8 cellular contexts compared by ENCODE assay signal in genomic region chr9:133460405-133461175, GRCh38. TPM values are rescaled to one million over a fixed set of nuclear protein-coding genes. Genes with fewer than 3 reads are reported as not detected.
A peak's percentile ranks its signal among the peaks of the same experiment; 100 is the strongest.
DNase-seq lines count a peak whose midpoint lies in the region; ATAC-seq and TF ChIP-seq lines count a peak whose summit lies in the region.

No MANE protein-coding gene starts in this region.

- peak overlapping the region; percentile 65 for H3K27ac ChIP-seq in iPS-20b (ENCODE audit: low read length)

- H3K9ac ChIP-seq in iPS-20b (ENCODE audit: low read depth, low read length) (peak overlapping the region; percentile 84; the same call in 1 of the 2 replicates), skeletal muscle satellite cell (ENCODE audit: low read depth, low read length) (peak overlapping the region; percentile 94)

- no peaks in the 10 kb centered on the region for H3K9me3 ChIP-seq in iPS-20b (ENCODE audit: insufficient read depth, low read depth, low read length)
- no peaks in the 10 kb centered on the region for H3K9me3 ChIP-seq in skeletal muscle satellite cell (replicated peaks; ENCODE audit: low read length)

- peak; percentile 26 for ATAC-seq in GM18505 (IDR thresholded peaks at IDR 0.05; ENCODE audit: unreplicated experiment)
- ATAC-seq in HG02970 (IDR thresholded peaks at IDR 0.05; ENCODE audit: low FRiP score, unreplicated experiment): peak; percentile 26

- in situ Hi-C loops in astrocyte of the spinal cord (cut with HindIII; ENCODE audit: low sequenced_read_pairs): no loop called here

- peak overlapping the region; percentile 96 for H3K4me2 ChIP-seq in skeletal muscle satellite cell (ENCODE audit: low read length)

- DNase-seq in AG10803 (ENCODE audit: low read depth): peak; percentile 7
- DNase-seq in NCI-H510A treated with DMSO at 0.1 percent for 48 hours (lab: John Stamatoyannopoulos, UW): peak; percentile 74
- peak; percentile 9 for DNase-seq in astrocyte of the spinal cord (ENCODE audit: low read depth, low spot score)
- no peak for DNase-seq in stimulated activated CD4-positive, alpha-beta T cell treated with anti-CD3 and anti-CD28 coated beads, Interleukin-4, amount 100 ng/mL, for 24 hours

- peaks cover 4% of the 10 kb centered on the region; the same call in 1 of the 2 replicates for H3K27me3 ChIP-seq in iPS-20b (ENCODE audit: insufficient read depth, low read length)
- H3K27me3 ChIP-seq in skeletal muscle satellite cell (ENCODE audit: control insufficient read depth, insufficient read depth, low read length): no peaks in the 10 kb centered on the region

- H3K4me1 ChIP-seq in iPS-20b (ENCODE audit: insufficient read depth, low read length) (peaks cover 7% of the 10 kb centered on the region), skeletal muscle satellite cell (ENCODE audit: control insufficient read depth, insufficient read depth, low read length) (peaks cover 10% of the 10 kb centered on the region)

- TF ChIP-seq POLR2A in GM18505 (IDR thresholded peaks at IDR 0.05; ENCODE audit: borderline replicate concordance, extremely low read depth, insufficient read depth, insufficient read length): no peak

- H3K36me3 ChIP-seq in iPS-20b (ENCODE audit: insufficient read depth, low read depth, low read length): peaks cover 4% of the 10 kb centered on the region
- H3K36me3 ChIP-seq in skeletal muscle satellite cell (ENCODE audit: insufficient read depth, low read length): no peaks in the 10 kb centered on the region

- TF ChIP-seq CTCF in AG10803 (conservative IDR thresholded peaks at IDR 0.05; ENCODE audit: low read length): no peak
- no peak for TF ChIP-seq CTCF in astrocyte of the spinal cord (IDR thresholded peaks at IDR 0.05; ENCODE audit: low read depth, low read length)

- H3K4me3 ChIP-seq in AG10803 (ENCODE audit: low read length) (peak overlapping the region; percentile 80), astrocyte of the spinal cord (ENCODE audit: low read depth, low read length) (peak overlapping the region; percentile 63), iPS-20b (ENCODE audit: low read length) (peak overlapping the region; percentile 83), skeletal muscle satellite cell (ENCODE audit: low read length) (peak overlapping the region; percentile 97)

RNA-seq across cellular contexts. Expression of gene CACFD1, which starts 0.8 kb away (rescaled TPM):
- 0.51 and 0.66 TPM in 2 replicates for total RNA-seq in skeletal muscle satellite cell (2012; rRNA removed)

RNA-seq across cellular contexts. Expression of gene SLC2A6, which starts 18.3 kb away (rescaled TPM):
- total RNA-seq in skeletal muscle satellite cell (2012; rRNA removed): 23.2 and 28.4 TPM in 2 replicates

RNA-seq across cellular contexts. Expression of gene ADAMTS13, which starts 38.4 kb away (rescaled TPM):
- total RNA-seq in skeletal muscle satellite cell (2012; rRNA removed): 1.0 and 1.3 TPM in 2 replicates

RNA-seq across cellular contexts. Expression of gene REXO4, which starts 42.8 kb away (rescaled TPM):
- total RNA-seq in skeletal muscle satellite cell (2012; rRNA removed): 13.5 and 16.2 TPM in 2 replicates
